Comparison of ENCODE assay signal across 16 cellular contexts in genomic region chr11:32116668-32117067, GRCh38. TPM values are rescaled to one million over a fixed set of nuclear protein-coding genes. Genes with fewer than 3 reads are reported as not detected.
DNase-seq lines count a peak whose midpoint lies in the region; ATAC-seq and TF ChIP-seq lines count a peak whose summit lies in the region.
"Had no signal": no experiment of that assay in that cellular context is flagged by ENCODE, and none has a peak within 500 bp of the region (broad histone marks: within the 10 kb centered on the region; RNA-seq: fewer than 3 reads in every experiment).

No MANE protein-coding gene starts in this region.

- peaks cover 7% of the 10 kb centered on the region; the same call in 1 of the 2 replicates for H3K4me1 ChIP-seq in IMR-90 (ENCODE audit: control insufficient read depth, insufficient read depth, low read length)
- peaks cover 8% of the 10 kb centered on the region for H3K4me1 ChIP-seq in osteoblast (ENCODE audit: insufficient read depth, low read length)

- H2BK15ac ChIP-seq in IMR-90 (ENCODE audit: low read depth, low read length): peak overlapping the region; percentile 74; the same call in 2 of the 3 replicates

- H3K79me1 ChIP-seq in IMR-90 (ENCODE audit: low read depth in 1 of 2, low read length in 2 of 2): no peaks in the 10 kb centered on the region

- DNase-seq in IMR-90 (no peak), astrocyte of the spinal cord (ENCODE audit: low read depth, low spot score) (peak; percentile 13), myocyte (ENCODE audit: low read depth) (peak; percentile 81), osteoblast (ENCODE audit: insufficient read length, low spot score, missing footprints) (no peak), NAMALWA (ENCODE audit: low spot score) (no peak), superior temporal gyrus (ENCODE audit: extremely low spot score) (no peak)
- DNase-seq in stimulated activated CD4-positive, alpha-beta T cell treated with anti-CD3 and anti-CD28 coated beads, Interleukin-1b, Interleukin-23, amount 100 ng/mL, for 48 hours: no peak
- DNase-seq: AML-193; Calu3; CD4-positive, alpha-beta memory T cell; DMS79 treated with DMSO at 0.1 percent for 48 hours; GF-D8; H9 had no signal

- BruUV-seq in IMR-90 (replicated peaks; lab: Mats Ljungman, UMichigan): no TSS peak

- no peak overlapping the region for H2BK5ac ChIP-seq in IMR-90 (ENCODE audit: low read depth, low read length, poor library complexity, severe bottlenecking)

- H3K27ac ChIP-seq in IMR-90 (ENCODE audit: insufficient read depth, low read length) (no peak overlapping the region), osteoblast (ENCODE audit: low read depth, low read length) (no peak overlapping the region)
- H3K27ac ChIP-seq: 22Rv1, A549, C4-2B had no signal

- H3K9me3 ChIP-seq in IMR-90 (ENCODE audit: control insufficient read depth, insufficient read depth, low read length) (no peaks in the 10 kb centered on the region), osteoblast (ENCODE audit: low read depth, low read length) (no peaks in the 10 kb centered on the region)

- no peaks in the 10 kb centered on the region for H4K20me1 ChIP-seq in IMR-90 (ENCODE audit: insufficient read depth, low read length)
- H4K20me1 ChIP-seq in osteoblast (ENCODE audit: insufficient read depth, low read length): no peaks in the 10 kb centered on the region

- TF ChIP-seq CTCF in IMR-90 (conservative IDR thresholded peaks at IDR 0.05; ENCODE audit: low read depth, low read length) (no peak), astrocyte of the spinal cord (IDR thresholded peaks at IDR 0.05; ENCODE audit: low read depth, low read length) (no peak), osteoblast (IDR thresholded peaks at IDR 0.05; ENCODE audit: extremely low read depth, low read depth, low read length) (no peak)

- intact Hi-C loops in IMR-90 (cut with micrococcal nuclease): no loop called here

- no peak overlapping the region for H3K14ac ChIP-seq in IMR-90 (replicated peaks; ENCODE audit: low read depth, low read length)

- no peak overlapping the region for H3K4me2 ChIP-seq in IMR-90 (ENCODE audit: low read depth, low read length)
- no peak overlapping the region for H3K4me2 ChIP-seq in osteoblast (ENCODE audit: insufficient read depth, low read length)
- H3K4me2 ChIP-seq: A549 had no signal

- H3K9ac ChIP-seq in IMR-90 (ENCODE audit: low read depth, low read length): no peak overlapping the region

- no peak overlapping the region for H4K5ac ChIP-seq in IMR-90 (ENCODE audit: low read depth, low read length)

- 0 out of 4 replicates have a peak overlapping the region, but pooled peaks of 1 of the 2 experiments have one; percentile 16 for H4K8ac ChIP-seq in IMR-90 (ENCODE audit: low read depth in 2 of 2, low read length in 2 of 2)

- TF ChIP-seq RAD21 in IMR-90 (IDR thresholded peaks at IDR 0.05; ENCODE audit: low read length): no peak

- in situ Hi-C loops in IMR-90 (cut with MboI; ENCODE audit: low sequenced_read_pairs): no loop called here
- in situ Hi-C loops in astrocyte of the spinal cord (cut with HindIII; ENCODE audit: low sequenced_read_pairs): no loop called here

- TF ChIP-seq POLR2A in IMR-90 (IDR thresholded peaks at IDR 0.05; ENCODE audit: low read depth, low read length): no peak

- peaks cover 7% of the 10 kb centered on the region for H3K9me1 ChIP-seq in IMR-90 (ENCODE audit: insufficient read depth, low read length)

- peak overlapping the region; percentile 33; the same call in 1 of the 2 replicates for H3K23ac ChIP-seq in IMR-90 (ENCODE audit: low read depth, low read length)

- dilution Hi-C loops in IMR-90 (cut with HindIII; ENCODE audit: low sequenced_read_pairs, unreplicated experiment): no loop called here

- H3K36me3 ChIP-seq in IMR-90 (ENCODE audit: control insufficient read depth, insufficient read depth, low read length): no peaks in the 10 kb centered on the region
- H3K36me3 ChIP-seq in osteoblast (ENCODE audit: insufficient read depth, low read length): no peaks in the 10 kb centered on the region

- no peaks in the 10 kb centered on the region for H3K79me2 ChIP-seq in osteoblast (ENCODE audit: insufficient read depth, low read length)

- POLR2A ChIA-PET in IMR-90 (lab: Charles Lee; ENCODE audit: unreplicated experiment): no interaction called here

- H2AFZ ChIP-seq in IMR-90 (replicated peaks; ENCODE audit: low read length, poor library complexity) (no peak overlapping the region), osteoblast (ENCODE audit: low read length) (peak overlapping the region; percentile 4)

- H2AK9ac ChIP-seq in IMR-90 (replicated peaks; ENCODE audit: low read depth, low read length, poor library complexity): no peak overlapping the region

- CTCF ChIA-PET in IMR-90 (lab: Yijun Ruan, JAX): no interaction called here

- H3K4ac ChIP-seq in IMR-90 (ENCODE audit: low read depth, low read length): peak overlapping the region; percentile 56

- H3K27me3 ChIP-seq in IMR-90 (ENCODE audit: control insufficient read depth, insufficient read depth, low read length) (peaks cover 2% of the 10 kb centered on the region), osteoblast (ENCODE audit: insufficient read depth, low read length) (no peaks in the 10 kb centered on the region)

- no peak overlapping the region for H3K18ac ChIP-seq in IMR-90 (ENCODE audit: low read depth, low read length)

- no CpG with 5 or more reads among the region's 2 CpGs for WGBS in IMR-90 (ENCODE audit: extremely low coverage in 2 of 2, insufficient read length in 1 of 2), 2 experiments

- peak overlapping the region; percentile 11; the same call in 1 of the 2 replicates for H4K91ac ChIP-seq in IMR-90 (ENCODE audit: insufficient read depth, low read depth, low read length)

- H2BK120ac ChIP-seq in IMR-90 (ENCODE audit: low read depth, low read length): peak overlapping the region; percentile 59

- H2AK5ac ChIP-seq in IMR-90 (ENCODE audit: low read depth, low read length): peak overlapping the region; percentile 85

- H3K4me3 ChIP-seq in IMR-90 (ENCODE audit: insufficient read depth, low read depth, low read length) (no peak overlapping the region), astrocyte of the spinal cord (ENCODE audit: low read depth, low read length) (no peak overlapping the region), osteoblast (ENCODE audit: insufficient read depth, low read length) (no peak overlapping the region)
- H3K4me3 ChIP-seq: A549 had no signal

- H3K56ac ChIP-seq in IMR-90 (ENCODE audit: extremely low read depth, insufficient read depth, low read length): no peak overlapping the region

- peak; percentile 30; the same call in 1 of the 2 replicates for ATAC-seq in IMR-90 (ENCODE audit: low read depth)
- ATAC-seq: A549 had no signal

- H2BK20ac ChIP-seq in IMR-90 (ENCODE audit: low read depth, low read length): peak overlapping the region; percentile 49; the same call in 1 of the 2 replicates

TF ChIP-seq in IMR-90, 13 proteins besides CTCF, POLR2A, EP300 and RAD21:
- no peak for TF ChIP-seq SMC3 (IDR thresholded peaks at IDR 0.05; ENCODE audit: low read depth, low read length)
- TF ChIP-seq NFE2L2 (IDR thresholded peaks at IDR 0.05; ENCODE audit: low read depth, low read length): no peak
- no peak for TF ChIP-seq ELK1 (IDR thresholded peaks at IDR 0.05; ENCODE audit: borderline replicate concordance, low read depth, low read length)
- TF ChIP-seq BHLHE40 (IDR thresholded peaks at IDR 0.05; ENCODE audit: low read depth, low read length): no peak
- TF ChIP-seq MAZ (IDR thresholded peaks at IDR 0.05; ENCODE audit: borderline replicate concordance, low read depth, low read length): no peak
- TF ChIP-seq MAFK (IDR thresholded peaks at IDR 0.05; ENCODE audit: low read depth, low read length): no peak
- TF ChIP-seq CHD1 (IDR thresholded peaks at IDR 0.05; ENCODE audit: low read depth, low read length): no peak

RNA-seq across cellular contexts. Expression of gene RCN1, which starts 25.8 kb away (rescaled TPM):
- total RNA-seq in IMR-90 (2012; rRNA removed): 129 and 231 TPM in 2 replicates
- polyA plus RNA-seq in IMR-90 (2012; rRNA removed): 171 and 193 TPM in 2 replicates
- polyA plus RNA-seq in IMR-90 (2012; cell fraction: cytosol; rRNA removed): 78.4 and 90.6 TPM in 2 replicates
- polyA plus RNA-seq in IMR-90 (2012; cell fraction: nucleus; rRNA removed; ENCODE audit: low replicate concordance): 40.8 and 127 TPM in 2 replicates
- 242 and 262 TPM in 2 replicates for total RNA-seq in myocyte
- polyA plus RNA-seq in myocyte (2012): 278 TPM
- total RNA-seq in osteoblast: 343 and 405 TPM in 2 replicates

Comparison
In these comparisons a context has a peak if more than half of its experiments do, and no peak if none do; other contexts are left out.
1. DNase-seq: peak in astrocyte of the spinal cord (single experiment) and myocyte (single experiment); none in IMR-90 (single experiment), osteoblast (single experiment), NAMALWA (single experiment), superior temporal gyrus (single experiment) and stimulated activated CD4-positive, alpha-beta T cell treated with anti-CD3 and anti-CD28 coated beads, Interleukin-1b, Interleukin-23, amount 100 ng/mL, for 48 hours (single experiment).